In genomic region chr3:81433675-81434074, GRCh38 we compare ENCODE assay signal across 25 cellular contexts.
"Had no signal": no experiment of that assay in that cellular context is flagged by ENCODE, and none has a peak within 500 bp of the region (broad histone marks: within the 10 kb centered on the region; RNA-seq: fewer than 3 reads in every experiment).

No MANE protein-coding gene starts in this region.

- H2AFZ ChIP-seq: hepatocyte had no signal

- H3K4me3 Mint-ChIP-seq: activated naive CD4-positive, alpha-beta T cell treated with anti-CD3 and anti-CD28 coated beads for 36 hours; activated naive CD8-positive, alpha-beta T cell treated with anti-CD3 and anti-CD28 coated beads for 36 hours; natural killer cell treated with Interleukin-12 subunit alpha and Interleukin-12 subunit beta and Interleukin-15 and Interleukin-18, amount 100 ng/mL, for 72 hours had no signal

- H3K27me3 ChIP-seq: adrenal gland, body of pancreas, gastrocnemius medialis, hepatocyte, tibial nerve had no signal

- H3K4me1 ChIP-seq: adrenal gland, body of pancreas, gastrocnemius medialis, left ventricle myocardium inferior, tibial nerve had no signal

- H3K9me3 ChIP-seq: adrenal gland, body of pancreas, gastrocnemius medialis, left ventricle myocardium inferior, mucosa of descending colon, tibial nerve had no signal

- H3K27me3 Mint-ChIP-seq: activated naive CD8-positive, alpha-beta T cell treated with anti-CD3 and anti-CD28 coated beads for 36 hours; natural killer cell treated with Interleukin-12 subunit alpha and Interleukin-12 subunit beta and Interleukin-15 and Interleukin-18, amount 100 ng/mL, for 72 hours had no signal

- H3K9me3 Mint-ChIP-seq: activated naive CD4-positive, alpha-beta T cell treated with anti-CD3 and anti-CD28 coated beads for 36 hours; activated naive CD8-positive, alpha-beta T cell treated with anti-CD3 and anti-CD28 coated beads for 36 hours had no signal

- H3K4me3 ChIP-seq: adrenal gland, body of pancreas, gastrocnemius medialis, hepatocyte, left ventricle myocardium inferior, lung, mucosa of descending colon, tibial nerve had no signal

- H3K4me1 Mint-ChIP-seq: activated naive CD8-positive, alpha-beta T cell treated with anti-CD3 and anti-CD28 coated beads for 36 hours had no signal

- H3K4me2 ChIP-seq: hepatocyte had no signal

- H3K27ac ChIP-seq: adrenal gland, body of pancreas, gastrocnemius medialis, hepatocyte, left ventricle myocardium inferior, tibial nerve, WERI-Rb-1 had no signal

- H3K36me3 ChIP-seq: adrenal gland, gastrocnemius medialis, left ventricle myocardium inferior, tibial nerve, WERI-Rb-1 had no signal

- H3K27ac Mint-ChIP-seq: activated naive CD4-positive, alpha-beta T cell treated with anti-CD3 and anti-CD28 coated beads for 36 hours; activated naive CD8-positive, alpha-beta T cell treated with anti-CD3 and anti-CD28 coated beads for 36 hours; natural killer cell treated with Interleukin-12 subunit alpha and Interleukin-12 subunit beta and Interleukin-15 and Interleukin-18, amount 100 ng/mL, for 72 hours had no signal

- DNase-seq: activated CD4-positive, alpha-beta T cell treated with anti-CD3 and anti-CD28 coated beads for 48 hours; activated CD4-positive, alpha-beta T cell treated with anti-CD3 and anti-CD28 coated beads, Interleukin-2, amount 50 U/mL, for 48 hours; activated CD8-positive, alpha-beta memory T cell treated with anti-CD3 and anti-CD28 coated beads for 24 hours; activated effector memory CD4-positive, alpha-beta T cell treated with anti-CD3 and anti-CD28 coated beads, Interleukin-2, amount 50 U/mL, for 16 hours; activated naive CD4-positive, alpha-beta T cell treated with anti-CD3 and anti-CD28 coated beads for 36 hours; activated naive CD8-positive, alpha-beta T cell treated with anti-CD3 and anti-CD28 coated beads for 36 hours; adrenal gland; aorta; body of pancreas; effector CD8-positive, alpha-beta T cell; gastrocnemius medialis; islet precursor cell; left ventricle myocardium inferior; mesendoderm; mucosa of descending colon; posterior cingulate gyrus; right cardiac atrium; stimulated activated CD4-positive, alpha-beta T cell treated with anti-CD3 and anti-CD28 coated beads, Interleukin-2, amount 100 ng/mL, for 48 hours; stimulated activated naive CD4-positive, alpha-beta T cell treated with Interleukin-2 at 50 U/mL for 16 hours; WERI-Rb-1 had no signal

- H3K79me2 ChIP-seq: hepatocyte had no signal

- H3K36me3 Mint-ChIP-seq: activated naive CD8-positive, alpha-beta T cell treated with anti-CD3 and anti-CD28 coated beads for 36 hours; natural killer cell treated with Interleukin-12 subunit alpha and Interleukin-12 subunit beta and Interleukin-15 and Interleukin-18, amount 100 ng/mL, for 72 hours had no signal

- ATAC-seq: activated CD4-positive, CD25-positive, alpha-beta regulatory T cell treated with anti-CD3 and anti-CD28 coated beads, Interleukin-2, amount 50 U/mL, for 24 hours; body of pancreas; gastrocnemius medialis; mucosa of descending colon; natural killer cell treated with Interleukin-12 subunit alpha and Interleukin-12 subunit beta and Interleukin-15 and Interleukin-18, amount 100 ng/mL, for 72 hours; right cardiac atrium had no signal
